ENCODE assay signal across 10 cellular contexts in genomic region chr12:27555928-27556778, GRCh38. TPM values are rescaled to one million over a fixed set of nuclear protein-coding genes. Genes with fewer than 3 reads are reported as not detected.
A peak's percentile ranks its signal among the peaks of the same experiment; 100 is the strongest.
DNase-seq lines count a peak whose midpoint lies in the region; ATAC-seq, FAIRE-seq and TF ChIP-seq lines count a peak whose summit lies in the region.
"Had no signal": no experiment of that assay in that cellular context is flagged by ENCODE, and none has a peak within 500 bp of the region (broad histone marks: within the 10 kb centered on the region; RNA-seq: fewer than 3 reads in every experiment).

No MANE protein-coding gene starts in this region.

- H3K4me1 Mint-ChIP-seq in T-helper 2 cell treated with Interferon-gamma antibody and Interleukin-4, amounts not matched to agents 5 μg/mL and 100 μg/mL, for 36 hours (ENCODE audit: low read depth) = peaks cover 15% of the 10 kb centered on the region

- intact Hi-C loops in spleen (cut with DNase I; ENCODE audit: low total_unique reads) = no loop called here

- H3K27me3 Mint-ChIP-seq in T-helper 2 cell treated with Interferon-gamma antibody and Interleukin-4, amounts not matched to agents 5 μg/mL and 100 μg/mL, for 36 hours (ENCODE audit: low read depth) = peaks cover 57% of the 10 kb centered on the region
- H3K27me3 Mint-ChIP-seq: activated naive CD8-positive, alpha-beta T cell treated with anti-CD3 and anti-CD28 coated beads, Interleukin-2, amount 50 U/mL, for 24 hours had no signal

- no peaks in the 10 kb centered on the region for H4K20me1 ChIP-seq in GM23248 (ENCODE audit: insufficient read depth)

- peaks cover 100% of the 10 kb centered on the region for H3K79me2 ChIP-seq in GM23248 (ENCODE audit: insufficient read depth)

- DNase-seq in GM23248 = peak; percentile 72
- DNase-seq in T-helper 2 cell treated with Interferon-gamma antibody and Interleukin-4, amounts not matched to agents 5 μg/mL and 100 μg/mL, for 36 hours (ENCODE audit: low spot score) = peak; percentile 16
- no peak for DNase-seq in spleen
- no peak for DNase-seq in RCC 7860 (ENCODE audit: low spot score)
- DNase-seq in mesenteric fat pad (ENCODE audit: low spot score) = no peak
- DNase-seq in central memory CD4-positive, alpha-beta T cell = no peak
- DNase-seq in HK-2 (ENCODE audit: unreplicated experiment) = no peak
- DNase-seq: activated naive CD8-positive, alpha-beta T cell treated with anti-CD3 and anti-CD28 coated beads, Interleukin-2, amount 50 U/mL, for 24 hours; NCI-H1436 had no signal

- H3K36me3 ChIP-seq in GM23248 (ENCODE audit: low read depth) = no peaks in the 10 kb centered on the region
- no peaks in the 10 kb centered on the region for H3K36me3 ChIP-seq in gastroesophageal sphincter
- no peaks in the 10 kb centered on the region for H3K36me3 ChIP-seq in spleen

- FAIRE-seq in RCC 7860 (lab: Jason Lieb, UNC) = no peak

- 16 to 21% methylated on average over 6 of the region's 6 CpGs for WGBS in GM23248 (ENCODE audit: low coverage in 1 of 2, low lambda C conversion rate in 2 of 2, missing lambda C conversion rate in 2 of 2), 2 experiments
- 49 to 51% methylated on average over 5 to 6 of the region's 6 CpGs for WGBS in gastroesophageal sphincter (ENCODE audit: low coverage in 1 of 2), 2 donors
- 42 to 54% (median 44%) methylated on average over 6 of the region's 6 CpGs for WGBS in spleen, 5 donors

- peaks cover 82% of the 10 kb centered on the region for H3F3A ChIP-seq in GM23248 (ENCODE audit: insufficient read depth)

- TF ChIP-seq CTCF in gastroesophageal sphincter (IDR thresholded peaks at IDR 0.05) (no peak), spleen (IDR thresholded peaks at IDR 0.05 in 8 of 11, conservative IDR thresholded peaks at IDR 0.05 in 3 of 11) (no peak)

- no peaks in the 10 kb centered on the region for H3K9me3 Mint-ChIP-seq in T-helper 2 cell treated with Interferon-gamma antibody and Interleukin-4, amounts not matched to agents 5 μg/mL and 100 μg/mL, for 36 hours
- H3K9me3 Mint-ChIP-seq: activated naive CD8-positive, alpha-beta T cell treated with anti-CD3 and anti-CD28 coated beads, Interleukin-2, amount 50 U/mL, for 24 hours had no signal

- H3K9me3 ChIP-seq in GM23248 (ENCODE audit: low read depth) (no peaks in the 10 kb centered on the region), gastroesophageal sphincter (no peaks in the 10 kb centered on the region), spleen (no peaks in the 10 kb centered on the region)

- in situ Hi-C loops in GM23248 (cut with MboI) = no loop called here

- H3K4me1 ChIP-seq in GM23248 (ENCODE audit: insufficient read depth) = peaks cover 87% of the 10 kb centered on the region
- peaks cover 5 to 72% (median 17%) of the 10 kb centered on the region in 3 donors for H3K4me1 ChIP-seq in gastroesophageal sphincter
- H3K4me1 ChIP-seq in spleen = peaks cover 14 to 57% (median 28%) of the 10 kb centered on the region in 6 donors

- peak overlapping the region; percentile 65 for H3K9ac ChIP-seq in GM23248

- no peak overlapping the region for H2AFZ ChIP-seq in GM23248

- H3K27ac ChIP-seq in GM23248 = peak overlapping the region; percentile 78
- H3K27ac ChIP-seq in gastroesophageal sphincter = peak overlapping the region; percentile 65 to 77 (median 68)
- peak overlapping the region in 7 of 8 donors; percentile 44 to 82 (median 66) for H3K27ac ChIP-seq in spleen

- peak overlapping the region; percentile 56 for H3K4me3 ChIP-seq in GM23248
- no peak overlapping the region for H3K4me3 ChIP-seq in gastroesophageal sphincter
- H3K4me3 ChIP-seq in spleen = no peak overlapping the region

- no peak for TF ChIP-seq EP300 in gastroesophageal sphincter (IDR thresholded peaks at IDR 0.05)

- no peak for ATAC-seq in gastroesophageal sphincter
- ATAC-seq: activated naive CD8-positive, alpha-beta T cell treated with anti-CD3 and anti-CD28 coated beads, Interleukin-2, amount 50 U/mL, for 24 hours had no signal

- H3K4me2 ChIP-seq in GM23248 (ENCODE audit: unreplicated experiment) = peak overlapping the region; percentile 83

- no peak overlapping the region for H3K27ac Mint-ChIP-seq in T-helper 2 cell treated with Interferon-gamma antibody and Interleukin-4, amounts not matched to agents 5 μg/mL and 100 μg/mL, for 36 hours
- H3K27ac Mint-ChIP-seq: activated naive CD8-positive, alpha-beta T cell treated with anti-CD3 and anti-CD28 coated beads, Interleukin-2, amount 50 U/mL, for 24 hours had no signal

- H3K27me3 ChIP-seq in GM23248 (replicated peaks; ENCODE audit: insufficient read depth) (no peaks in the 10 kb centered on the region), gastroesophageal sphincter (no peaks in the 10 kb centered on the region), spleen (replicated peaks in 1 of 7) (no peaks in the 10 kb centered on the region)

- no peaks in the 10 kb centered on the region for H3K36me3 Mint-ChIP-seq in T-helper 2 cell treated with Interferon-gamma antibody and Interleukin-4, amounts not matched to agents 5 μg/mL and 100 μg/mL, for 36 hours (ENCODE audit: low read depth)

- peak overlapping the region; percentile 8 for H3K4me3 Mint-ChIP-seq in T-helper 2 cell treated with Interferon-gamma antibody and Interleukin-4, amounts not matched to agents 5 μg/mL and 100 μg/mL, for 36 hours
- H3K4me3 Mint-ChIP-seq: activated naive CD8-positive, alpha-beta T cell treated with anti-CD3 and anti-CD28 coated beads, Interleukin-2, amount 50 U/mL, for 24 hours had no signal

- TF ChIP-seq POLR2A in gastroesophageal sphincter (IDR thresholded peaks at IDR 0.05) (no peak), spleen (IDR thresholded peaks at IDR 0.05) (no peak)

- H3K9me2 ChIP-seq in GM23248 (ENCODE audit: insufficient read depth) = no peaks in the 10 kb centered on the region

RNA-seq across cellular contexts. Expression of gene PPFIBP1, which starts 32.1 kb away (rescaled TPM):
- total RNA-seq in GM23248 (2014; rRNA removed; shearing (Covaris generic)) = 99.7 and 101 TPM in 2 replicates
- 80.2 and 86.0 TPM in 2 replicates for polyA plus RNA-seq in GM23248 (2016; fragmentation: Nextera tagmentation; extraction: Ambion mirVana)
- total RNA-seq in gastroesophageal sphincter = 10 to 100 TPM; 70.7 to 78.7 (median 72.5) TPM
- total RNA-seq in spleen = 100 to 1,000 TPM in 5 of 7 donors, 10 to 100 TPM in 2; 71.4 to 182 (median 121) TPM
- polyA plus RNA-seq in spleen = 10 to 100 TPM in 1 of 3 donors, 1 to 10 TPM in 2; 3.7 to 10.7 (median 4.1) TPM
- 76.9 TPM for total RNA-seq in mesenteric fat pad

Comparison
In these comparisons a context has a peak if more than half of its experiments do, and no peak if none do; other contexts are left out.
1. DNase-seq: peak in GM23248 (single experiment) and T-helper 2 cell treated with Interferon-gamma antibody and Interleukin-4, amounts not matched to agents 5 μg/mL and 100 μg/mL, for 36 hours (single experiment); none in spleen (single experiment), RCC 7860 (single experiment), mesenteric fat pad (single experiment), central memory CD4-positive, alpha-beta T cell (single experiment) and HK-2 (single experiment).
2. Peak in every context shown above with its lines, with median percentiles within 50 percentile points of each other: H3K27ac ChIP-seq.